Comparison of ENCODE assay signal across 16 cellular contexts in the genomic region with DNA sequence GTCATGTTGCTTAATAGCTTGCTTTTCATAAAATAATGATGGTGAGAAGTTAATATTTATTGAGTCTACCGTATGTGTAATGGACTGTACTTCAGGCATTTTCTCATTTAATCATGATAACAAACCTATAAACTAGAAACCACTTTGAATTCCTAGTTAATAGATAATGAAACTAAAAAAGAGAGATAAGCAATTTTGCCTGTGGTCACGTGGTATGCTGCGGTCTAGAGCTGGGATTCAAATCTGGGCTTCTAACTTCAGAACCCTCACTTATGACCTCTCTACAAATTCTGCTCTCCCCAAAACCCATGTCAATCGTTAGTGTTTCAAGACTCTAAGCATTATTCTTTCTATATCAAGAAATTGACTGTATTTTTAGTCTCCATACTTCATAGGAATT.
DNase-seq lines count a peak whose midpoint lies in the region; ATAC-seq, FAIRE-seq and TF ChIP-seq lines count a peak whose summit lies in the region.
"Had no signal": no experiment of that assay in that cellular context is flagged by ENCODE, and none has a peak within 500 bp of the region (broad histone marks: within the 10 kb centered on the region; RNA-seq: fewer than 3 reads in every experiment).

No MANE protein-coding gene starts in this region.

- no peak overlapping the region for H2AFZ ChIP-seq in astrocyte (ENCODE audit: low read depth, low read length)

- H3K4me2 ChIP-seq in astrocyte (ENCODE audit: low read length): no peak overlapping the region

- H3K4me1 Mint-ChIP-seq in astrocyte (ENCODE audit: low read depth, unreplicated experiment): peaks cover 2% of the 10 kb centered on the region
- H3K4me1 Mint-ChIP-seq: CD8-positive, alpha-beta memory T cell; IgD-negative memory B cell had no signal

- no peak overlapping the region for H3K27ac ChIP-seq in astrocyte (ENCODE audit: low read depth, low read length)
- no peak overlapping the region for H3K27ac ChIP-seq in liver (ENCODE audit: low read depth in 1 of 2, low read length in 2 of 2)

- H3K27me3 Mint-ChIP-seq in astrocyte (ENCODE audit: low read depth, unreplicated experiment): no peaks in the 10 kb centered on the region
- H3K27me3 Mint-ChIP-seq: IgD-negative memory B cell had no signal

- H4K20me1 ChIP-seq in astrocyte (ENCODE audit: insufficient read depth, low read length): no peaks in the 10 kb centered on the region

- ATAC-seq in HG03095 (IDR thresholded peaks at IDR 0.05; ENCODE audit: unreplicated experiment) (no peak), GM21576 (IDR thresholded peaks at IDR 0.05; ENCODE audit: unreplicated experiment) (no peak)

- peak; percentile 14 for DNase-seq in astrocyte (ENCODE audit: low read depth)
- no peak for DNase-seq in NCI-H2029 treated with DMSO at 0.1 percent for 48 hours (lab: John Stamatoyannopoulos, UW)
- no peak for DNase-seq in superior temporal gyrus (ENCODE audit: extremely low spot score)
- DNase-seq: Caco-2; CD8-positive, alpha-beta memory T cell; DMS53; GF-D8; HCEC 1CT; HFFc6 had no signal

- TF ChIP-seq CTCF in astrocyte (IDR thresholded peaks at IDR 0.05; ENCODE audit: insufficient read depth, low read depth, low read length): no peak
- no peak for TF ChIP-seq CTCF in liver (IDR thresholded peaks at IDR 0.05; ENCODE audit: low read depth, low read length, missing input control)

- H3K9me3 ChIP-seq in astrocyte (ENCODE audit: insufficient read depth, low read depth, low read length) (no peaks in the 10 kb centered on the region), liver (ENCODE audit: control insufficient read depth in 4 of 4, low read length in 3 of 4) (no peaks in the 10 kb centered on the region)
- H3K9me3 ChIP-seq: Caco-2 had no signal

- no peak overlapping the region for H3K4me3 Mint-ChIP-seq in astrocyte (ENCODE audit: unreplicated experiment)
- H3K4me3 Mint-ChIP-seq: CD8-positive, alpha-beta memory T cell; HFFc6; IgD-negative memory B cell had no signal

- no peak overlapping the region for H3K27ac Mint-ChIP-seq in astrocyte (ENCODE audit: unreplicated experiment)
- H3K27ac Mint-ChIP-seq: CD8-positive, alpha-beta memory T cell; HFFc6; IgD-negative memory B cell had no signal

- H3K79me2 ChIP-seq in astrocyte (ENCODE audit: insufficient read depth, low read length): no peaks in the 10 kb centered on the region

- 38% methylated on average over 4 of the region's 4 CpGs for WGBS in liver

- no peak overlapping the region for H3K4me3 ChIP-seq in astrocyte (ENCODE audit: insufficient read depth, low read depth, low read length)
- H3K4me3 ChIP-seq in liver (ENCODE audit: low read depth in 1 of 3, low read length in 3 of 3): peak overlapping the region in 2 of 3 donors; percentile 16 to 39

- no peaks in the 10 kb centered on the region for H3K27me3 ChIP-seq in astrocyte (ENCODE audit: insufficient read depth, low read length)
- no peaks in the 10 kb centered on the region for H3K27me3 ChIP-seq in liver (ENCODE audit: control insufficient read depth in 4 of 4, insufficient read depth in 4 of 4, low read length in 3 of 4)

- peaks cover 4% of the 10 kb centered on the region for H3K9me3 Mint-ChIP-seq in astrocyte (ENCODE audit: unreplicated experiment)

- H3K36me3 Mint-ChIP-seq in astrocyte (ENCODE audit: low read depth, unreplicated experiment): no peaks in the 10 kb centered on the region
- H3K36me3 Mint-ChIP-seq: IgD-negative memory B cell had no signal

- no peak overlapping the region for H3K9ac ChIP-seq in astrocyte (ENCODE audit: low read length)
- peak overlapping the region in 1 of 2 donors; percentile 38 for H3K9ac ChIP-seq in liver (ENCODE audit: low read depth in 1 of 2, low read length in 2 of 2)

- H3K36me3 ChIP-seq in astrocyte (ENCODE audit: insufficient read depth, low read length) (no peaks in the 10 kb centered on the region), liver (ENCODE audit: control insufficient read depth in 4 of 4, insufficient read depth in 3 of 4, low read depth in 1 of 4, low read length in 3 of 4) (no peaks in the 10 kb centered on the region)

- TF ChIP-seq RAD21 in liver (IDR thresholded peaks at IDR 0.05): no peak

- H3K4me1 ChIP-seq in astrocyte (ENCODE audit: insufficient read depth, low read length): no peaks in the 10 kb centered on the region
- H3K4me1 ChIP-seq in liver (ENCODE audit: control insufficient read depth in 4 of 4, insufficient read depth in 4 of 4, low read length in 3 of 4): peaks cover 0 to 10% (median 0%) of the 10 kb centered on the region in 4 donors
- H3K4me1 ChIP-seq: Caco-2 had no signal

- FAIRE-seq in astrocyte (lab: Jason Lieb, UNC): no peak
- FAIRE-seq in islet of Langerhans (lab: Jason Lieb, UNC): peak; percentile 74
- FAIRE-seq: GM19239, H1 had no signal

TF ChIP-seq in liver, 16 proteins besides CTCF, POLR2A, EP300 and RAD21:
- TF ChIP-seq HNF4G (IDR thresholded peaks at IDR 0.05) (no peak), FOXA1 (IDR thresholded peaks at IDR 0.05) (no peak)
